Comparison of ENCODE assay signal across 1 cellular context in genomic region chr3:79497447-79498111, GRCh38.
TF ChIP-seq lines count a peak whose summit lies in the region.

No MANE protein-coding gene starts in this region.

TF ChIP-seq in HCT116, 20 proteins besides CTCF, POLR2A, EP300 and RAD21:
- TF ChIP-seq REST (IDR thresholded peaks at IDR 0.05; ENCODE audit: low read depth) (no peak), ELF1 (IDR thresholded peaks at IDR 0.05; ENCODE audit: borderline replicate concordance, low read depth) (no peak), ZNF274 (IDR thresholded peaks at IDR 0.05; ENCODE audit: low read depth, low read length) (no peak), TCF7L2 (IDR thresholded peaks at IDR 0.05; ENCODE audit: borderline replicate concordance, extremely low read depth, insufficient read depth, insufficient read length) (no peak), SP1 (IDR thresholded peaks at IDR 0.05; ENCODE audit: low read depth) (no peak), ZFX (IDR thresholded peaks at IDR 0.05) (no peak), EGR1 (IDR thresholded peaks at IDR 0.05; ENCODE audit: low read depth) (no peak), ZBTB33 (IDR thresholded peaks at IDR 0.05; ENCODE audit: extremely low read depth, insufficient replicate concordance, low read length) (no peak), CBX3 (IDR thresholded peaks at IDR 0.05; ENCODE audit: low read depth) (no peak)
